ENCODE assay signal across 1 cellular context in genomic region chr5:154761062-154761740, GRCh38.
TF ChIP-seq lines count a peak whose summit lies in the region.

No MANE protein-coding gene starts in this region.

TF ChIP-seq in SK-N-SH, 30 proteins besides CTCF, POLR2A, EP300 and RAD21 (continued from another document):
- TF ChIP-seq ZBTB33 (IDR thresholded peaks at IDR 0.05; ENCODE audit: borderline replicate concordance, low read depth) = no peak
- no peak for TF ChIP-seq FOXJ3 (CRISPR knock-in tag; IDR thresholded peaks at IDR 0.05)
- no peak for TF ChIP-seq USF1 (IDR thresholded peaks at IDR 0.05; ENCODE audit: borderline replicate concordance, low read depth)
- no peak for TF ChIP-seq NFIC (IDR thresholded peaks at IDR 0.05; ENCODE audit: borderline replicate concordance)
- no peak for TF ChIP-seq TCF12 (IDR thresholded peaks at IDR 0.05)
- TF ChIP-seq PBX3 (IDR thresholded peaks at IDR 0.05) = no peak
- TF ChIP-seq TEAD4 (IDR thresholded peaks at IDR 0.05; ENCODE audit: borderline replicate concordance, insufficient read depth) = no peak
- TF ChIP-seq GATA2 (CRISPR knock-in tag; IDR thresholded peaks at IDR 0.05) = no peak
- no peak for TF ChIP-seq FOXM1 (IDR thresholded peaks at IDR 0.05; ENCODE audit: low read depth)
- TF ChIP-seq SIN3A (IDR thresholded peaks at IDR 0.05; ENCODE audit: borderline replicate concordance, low read depth, low read length) = no peak
- TF ChIP-seq ELF1 (IDR thresholded peaks at IDR 0.05) = no peak
- no peak for TF ChIP-seq CHD2 (IDR thresholded peaks at IDR 0.05; ENCODE audit: low read length, partially characterized antibody)
TF ChIP-seq in SK-N-SH: peak in this region for 0.
